Comparison of ENCODE assay signal across 24 cellular contexts in genomic region chr1:227953022-227953412, GRCh38. TPM values are rescaled to one million over a fixed set of nuclear protein-coding genes. Genes with fewer than 3 reads are reported as not detected.
A peak's percentile ranks its signal among the peaks of the same experiment; 100 is the strongest.
DNase-seq lines count a peak whose midpoint lies in the region; ATAC-seq, FAIRE-seq and TF ChIP-seq lines count a peak whose summit lies in the region.
"Had no signal": no experiment of that assay in that cellular context is flagged by ENCODE, and none has a peak within 500 bp of the region (broad histone marks: within the 10 kb centered on the region; RNA-seq: fewer than 3 reads in every experiment).

No MANE protein-coding gene starts in this region.

- peaks cover 0 to 28% (median 10%) of the 10 kb centered on the region in 11 experiments; a peak in 14 of 22 replicates for H4K20me1 ChIP-seq in BLaER1 treated with 17β-estradiol and CSF1 and Interleukin-3, amounts not matched to agents 10 nM and 100 nM
- H4K20me1 ChIP-seq in K562 (replicated peaks; ENCODE audit: control insufficient read depth, insufficient read depth, low read length): peaks cover 6% of the 10 kb centered on the region; the same call in 1 of the 2 replicates
- H4K20me1 ChIP-seq in osteoblast (ENCODE audit: insufficient read depth, low read length): no peaks in the 10 kb centered on the region

- 6% methylated on average over 3 of the region's 3 CpGs for WGBS in K562 (ENCODE audit: insufficient coverage, low coverage, missing lambda C conversion rate)
- WGBS in body of pancreas, 2 donors: 69 to 82% methylated on average over 3 of the region's 3 CpGs

- no TSS peak for BruUV-seq in Panc1 (replicated peaks; lab: Mats Ljungman, UMichigan)
- no TSS peak for BruUV-seq in K562 (replicated peaks; lab: Mats Ljungman, UMichigan)

- peaks cover 14 to 23% (median 16%) of the 10 kb centered on the region in 11 experiments for H3K27me3 ChIP-seq in BLaER1 treated with 17β-estradiol and CSF1 and Interleukin-3, amounts not matched to agents 10 nM and 100 nM
- H3K27me3 ChIP-seq in Panc1 (ENCODE audit: control insufficient read depth, insufficient read depth, low read length) (peaks cover 6% of the 10 kb centered on the region; the same call in 1 of the 2 replicates), K562 (ENCODE audit: control insufficient read depth in 2 of 2, insufficient read depth in 2 of 2, low read length in 2 of 2) (peaks cover 16 to 51% of the 10 kb centered on the region in 2 experiments), osteoblast (ENCODE audit: insufficient read depth, low read length) (peaks cover 39% of the 10 kb centered on the region), body of pancreas (no peaks in the 10 kb centered on the region)

- H3K4me2 ChIP-seq in BLaER1 treated with 17β-estradiol and CSF1 and Interleukin-3, amounts not matched to agents 10 nM and 100 nM: peak overlapping the region in 10 of 11 experiments; percentile 22 to 90 (median 84); a peak in 20 of 22 replicates
- H3K4me2 ChIP-seq in K562 (ENCODE audit: insufficient read depth, low read length) (no peak overlapping the region), osteoblast (ENCODE audit: insufficient read depth, low read length) (peak overlapping the region; percentile 56)

- ATAC-seq in Panc1 (peak; percentile 36), K562 (no peak), esophagus mucosa (no peak), body of pancreas (no peak)

- peak overlapping the region in 7 of 11 experiments; percentile 4 to 59 (median 24); a peak in 7 of 22 replicates for H3K27ac ChIP-seq in BLaER1 treated with 17β-estradiol and CSF1 and Interleukin-3, amounts not matched to agents 10 nM and 100 nM
- H3K27ac ChIP-seq in Panc1 (ENCODE audit: low read length): peak overlapping the region; percentile 26; the same call in 1 of the 2 replicates
- no peak overlapping the region for H3K27ac ChIP-seq in K562 (ENCODE audit: extremely low read depth, low read depth, low read length)
- no peak overlapping the region for H3K27ac ChIP-seq in osteoblast (ENCODE audit: low read depth, low read length)
- H3K27ac ChIP-seq in body of pancreas: no peak overlapping the region
- H3K27ac ChIP-seq: RWPE1, SK-N-MC had no signal

- H3K9ac ChIP-seq in BLaER1 treated with 17β-estradiol and CSF1 and Interleukin-3, amounts not matched to agents 10 nM and 100 nM: peak overlapping the region in 7 of 11 experiments; percentile 8 to 63 (median 38); a peak in 7 of 22 replicates
- no peak overlapping the region for H3K9ac ChIP-seq in K562 (ENCODE audit: insufficient read depth in 1 of 2, low read depth in 2 of 2, low read length in 2 of 2)

- peaks cover 10 to 37% (median 34%) of the 10 kb centered on the region in 10 experiments for H3K4me1 ChIP-seq in BLaER1 treated with 17β-estradiol and CSF1 and Interleukin-3, amounts not matched to agents 10 nM and 100 nM
- H3K4me1 ChIP-seq in Panc1 (ENCODE audit: control insufficient read depth, insufficient read depth, low read length): peaks cover 9% of the 10 kb centered on the region
- H3K4me1 ChIP-seq in K562 (replicated peaks in 1 of 2; ENCODE audit: control insufficient read depth in 2 of 2, insufficient read depth in 2 of 2, low read length in 2 of 2): peaks cover 2 to 27% of the 10 kb centered on the region in 2 experiments; a peak in 3 of 5 replicates
- peaks cover 11% of the 10 kb centered on the region for H3K4me1 ChIP-seq in osteoblast (ENCODE audit: insufficient read depth, low read length)
- H3K4me1 ChIP-seq in body of pancreas: peaks cover 6% of the 10 kb centered on the region

- in situ Hi-C loops in Panc1 (cut with HindIII; ENCODE audit: low pct_unique_long_range_greater_than_20kb, low sequenced_read_pairs): no loop called here
- in situ Hi-C loops in K562 (cut with MboI): loop anchor here (5.0 to 10.0 kb wide), 2 partner anchors 491 to 1318 kb away; no protein-coding TSS in a partner anchor

- POLR2A ChIA-PET in Panc1 (lab: Charles Lee): interaction anchor here (0.6 to 1.0 kb wide), 2 partner anchors 13 to 39 kb away, joined by 3 to 4 read pairs; no protein-coding TSS in a partner anchor
- POLR2A ChIA-PET in K562 (lab: Yijun Ruan, JAX): interaction anchor here (0.9 to 1.5 kb wide), 2 partner anchors 9 to 390 kb away, joined by 3 to 4 read pairs; partner anchors contain the start of gene ZNF678

- no peak overlapping the region for H3K4me3 ChIP-seq in BLaER1 treated with 17β-estradiol and CSF1 and Interleukin-3, amounts not matched to agents 10 nM and 100 nM
- H3K4me3 ChIP-seq in Panc1 (ENCODE audit: low read depth in 2 of 2, low read length in 2 of 2) (no peak overlapping the region), K562 (no peak overlapping the region), osteoblast (ENCODE audit: insufficient read depth, low read length) (no peak overlapping the region), body of pancreas (no peak overlapping the region)
- H3K4me3 ChIP-seq: SK-N-MC had no signal

- TF ChIP-seq CTCF in Panc1 (IDR thresholded peaks at IDR 0.05): no peak
- TF ChIP-seq CTCF in K562 (IDR thresholded peaks at IDR 0.05 in 2 of 3, conservative IDR thresholded peaks at IDR 0.05 in 1 of 3; ENCODE audit: insufficient read depth in 2 of 3, low read depth in 1 of 3, low read length in 3 of 3): no peak
- TF ChIP-seq CTCF in osteoblast (IDR thresholded peaks at IDR 0.05; ENCODE audit: extremely low read depth, low read depth, low read length): no peak
- no peak for TF ChIP-seq CTCF in body of pancreas (IDR thresholded peaks at IDR 0.05)

- H3K79me2 ChIP-seq in K562 (ENCODE audit: control insufficient read depth, insufficient read depth, low read length) (no peaks in the 10 kb centered on the region), osteoblast (ENCODE audit: insufficient read depth, low read length) (no peaks in the 10 kb centered on the region)

- CTCF ChIA-PET in Panc1 (lab: Charles Lee): interaction anchor here (0.6 to 1.6 kb wide), 5 partner anchors 43 to 471 kb away, joined by 3 to 8 read pairs (median 5); no protein-coding TSS in a partner anchor
- CTCF ChIA-PET in K562 (lab: Yijun Ruan, JAX; ENCODE audit: low intra/inter-chr PET ratio): interaction anchor here (0.5 to 0.6 kb wide), 2 partner anchors 264 to 470 kb away, joined by 3 to 4 read pairs; no protein-coding TSS in a partner anchor

- intact Hi-C loops in Panc1 (cut with micrococcal nuclease; ENCODE audit: unreplicated experiment): no loop called here
- intact Hi-C loops in K562 (cut with micrococcal nuclease): no loop called here
- intact Hi-C loops in body of pancreas (cut with DNase I): no loop called here

- H2AFZ ChIP-seq in K562 (ENCODE audit: low read depth, low read length) (no peak overlapping the region), osteoblast (ENCODE audit: low read length) (no peak overlapping the region)

- FAIRE-seq in K562 (lab: Jason Lieb, UNC): no peak
- FAIRE-seq: GM12892, GM19239 had no signal

- no peaks in the 10 kb centered on the region for H3K9me1 ChIP-seq in K562 (ENCODE audit: control insufficient read depth, insufficient read depth, low read length)

- DNase-seq in Panc1 (ENCODE audit: low read depth, low spot score): no peak
- DNase-seq in K562 (ENCODE audit: extremely low read depth in 1 of 4, low spot score in 3 of 4): peak in 1 of 4 experiments; percentile 8
- peak; percentile 79 for DNase-seq in osteoblast (ENCODE audit: insufficient read length, low spot score, missing footprints)
- DNase-seq in HUDEP-2 (lab: John Stamatoyannopoulos, UW; ENCODE audit: unreplicated experiment in 76 of 76): no peak
- DNase-seq in body of pancreas: no peak
- DNase-seq: DMS153, DND-41, KG1, MM.1S, NCI-H1694, NCI-H2029 treated with DMSO at 0.1 percent for 48 hours, NCI-H2227 treated with DMSO at 0.1 percent for 48 hours, NCI-H526 treated with DMSO at 0.1 percent for 48 hours, SHP77 had no signal

- H3K36me3 ChIP-seq in BLaER1 treated with 17β-estradiol and CSF1 and Interleukin-3, amounts not matched to agents 10 nM and 100 nM: no peaks in the 10 kb centered on the region
- H3K36me3 ChIP-seq in Panc1 (ENCODE audit: control insufficient read depth, insufficient read depth, low read length) (no peaks in the 10 kb centered on the region), K562 (ENCODE audit: control insufficient read depth, insufficient read depth, low read length) (no peaks in the 10 kb centered on the region), osteoblast (ENCODE audit: insufficient read depth, low read length) (no peaks in the 10 kb centered on the region), body of pancreas (replicated peaks in 1 of 2; ENCODE audit: insufficient read depth in 1 of 2, low read depth in 2 of 2) (no peaks in the 10 kb centered on the region)

- no peak for TF ChIP-seq RAD21 in K562 (CRISPR knock-in tag; conservative IDR thresholded peaks at IDR 0.05 in 1 of 2, IDR thresholded peaks at IDR 0.05 in 1 of 2)

- TF ChIP-seq POLR2A in K562 (conservative IDR thresholded peaks at IDR 0.05) (no peak), body of pancreas (IDR thresholded peaks at IDR 0.05) (no peak)

- TF ChIP-seq EP300 in K562 (IDR thresholded peaks at IDR 0.05; ENCODE audit: low read length): no peak

- H3K9me3 ChIP-seq in BLaER1 treated with 17β-estradiol and CSF1 and Interleukin-3, amounts not matched to agents 10 nM and 100 nM (replicated peaks in 1 of 11): peaks cover 6 to 26% (median 14%) of the 10 kb centered on the region in 11 experiments; a peak in 14 of 22 replicates
- H3K9me3 ChIP-seq in Panc1 (ENCODE audit: control insufficient read depth, insufficient read depth, low read depth, low read length): no peaks in the 10 kb centered on the region
- no peaks in the 10 kb centered on the region for H3K9me3 ChIP-seq in K562 (replicated peaks; ENCODE audit: control insufficient read depth, insufficient read depth, low read depth, low read length)
- peaks cover 2% of the 10 kb centered on the region for H3K9me3 ChIP-seq in osteoblast (ENCODE audit: low read depth, low read length)
- no peaks in the 10 kb centered on the region for H3K9me3 ChIP-seq in body of pancreas

RNA-seq across cellular contexts. Expression of gene WNT9A, which starts 5.3 kb away (rescaled TPM):
- total RNA-seq in Panc1 (2021; ENCODE audit: unreplicated experiment) (26.5 TPM), K562 (2014; rRNA removed) (0.04 TPM in 1 of 2 replicates, not detected in the other), K562 (2014; rRNA removed; fragmentation: Illumina TruSeq; extraction: Trizol) (0.04 TPM in 1 of 2 replicates, not detected in the other), K562 (2015; rRNA removed; fragmentation: Illumina TruSeq; extraction: Trizol) (not detected in 2 replicates), K562 (2021) (0.04 and 0.16 TPM in 2 replicates), osteoblast (0.36 and 0.88 TPM in 2 replicates), esophagus mucosa (3.1 TPM), body of pancreas (1 to 10 TPM in 1 of 2 donors, under 1 TPM in 1; 0.66 to 2.1 TPM)
- polyA plus RNA-seq in Panc1 (2012; ENCODE audit: insufficient read length): 46.9 TPM
- 0.44 and 0.51 TPM in 2 replicates for total RNA-seq in K562 (2011; cell fraction: chromatin; rRNA removed; ENCODE audit: low replicate concordance)
- 0.26 and 0.67 TPM in 2 replicates for total RNA-seq in K562 (2011; cell fraction: nucleolus; rRNA removed)
- total RNA-seq in K562 (2011; cell fraction: nucleoplasm; rRNA removed): 0.37 and 0.61 TPM in 2 replicates
- polyA plus RNA-seq in K562 (2011; rRNA removed) (0.10 and 0.12 TPM in 2 replicates), K562 (2014; fragmentation: Illumina TruSeq; extraction: Trizol) (0.03 and 0.07 TPM in 2 replicates), K562 (2014; fragmentation: Nextera tagmentation; extraction: Ambion mirVana) (not detected), K562 (2014; rRNA removed) (0.07 and 0.17 TPM in 2 replicates)
- polyA plus RNA-seq in K562 (2011; cell fraction: cytosol; rRNA removed): 0.09 and 0.19 TPM in 2 replicates
- polyA plus RNA-seq in K562 (2011; cell fraction: nucleus; rRNA removed): 0.30 and 0.39 TPM in 2 replicates
- 0.12 and 0.19 TPM in 2 replicates for polyA plus RNA-seq in K562 (2012)
- polyA minus RNA-seq in K562 (2011; rRNA and poly(A)+ RNA removed): 0.25 and 0.36 TPM in 2 replicates
- 0.46 TPM in 1 of 2 replicates, not detected in the other for polyA minus RNA-seq in K562 (2011; cell fraction: cytosol; rRNA and poly(A)+ RNA removed)
- 0.11 and 0.13 TPM in 2 replicates for polyA minus RNA-seq in K562 (2011; cell fraction: nucleus; rRNA and poly(A)+ RNA removed)
- total RNA-seq: B cell, HT-29 had no signal

RNA-seq across cellular contexts. Expression of gene WNT3A, which starts 53.8 kb away (rescaled TPM):
- total RNA-seq in Panc1 (2021; ENCODE audit: unreplicated experiment) (not detected), K562 (2014; rRNA removed) (not detected in 2 replicates), K562 (2014; rRNA removed; fragmentation: Illumina TruSeq; extraction: Trizol) (not detected in 2 replicates), K562 (2015; rRNA removed; fragmentation: Illumina TruSeq; extraction: Trizol) (not detected in 2 replicates), K562 (2021) (not detected in 2 replicates), osteoblast (not detected in 2 replicates), esophagus mucosa (0.44 TPM), body of pancreas (not detected)
- not detected for polyA plus RNA-seq in Panc1 (2012; ENCODE audit: insufficient read length)
- not detected in 2 replicates for total RNA-seq in K562 (2011; cell fraction: chromatin; rRNA removed; ENCODE audit: low replicate concordance)
- not detected in 2 replicates for total RNA-seq in K562 (2011; cell fraction: nucleolus; rRNA removed)
- total RNA-seq in K562 (2011; cell fraction: nucleoplasm; rRNA removed): not detected in 2 replicates
- polyA plus RNA-seq in K562 (2011; rRNA removed) (not detected in 2 replicates), K562 (2014; fragmentation: Illumina TruSeq; extraction: Trizol) (not detected in 2 replicates), K562 (2014; fragmentation: Nextera tagmentation; extraction: Ambion mirVana) (not detected), K562 (2014; rRNA removed) (not detected in 2 replicates)
- polyA plus RNA-seq in K562 (2011; cell fraction: cytosol; rRNA removed): not detected in 2 replicates
- not detected in 2 replicates for polyA plus RNA-seq in K562 (2011; cell fraction: nucleus; rRNA removed)
- not detected in 2 replicates for polyA plus RNA-seq in K562 (2012)
- not detected in 2 replicates for polyA minus RNA-seq in K562 (2011; rRNA and poly(A)+ RNA removed)
- polyA minus RNA-seq in K562 (2011; cell fraction: cytosol; rRNA and poly(A)+ RNA removed): not detected in 2 replicates
- polyA minus RNA-seq in K562 (2011; cell fraction: nucleus; rRNA and poly(A)+ RNA removed): not detected in 2 replicates
- total RNA-seq: B cell, H4, HT-29, NCI-H460 had no signal

Comparison
In these comparisons a context has a peak if more than half of its experiments do, and no peak if none do; other contexts are left out.
1. H3K27ac ChIP-seq: peak in BLaER1 treated with 17β-estradiol and CSF1 and Interleukin-3, amounts not matched to agents 10 nM and 100 nM (7 of 11) and Panc1 (single experiment); none in K562 (single experiment), osteoblast (single experiment) and body of pancreas (0 of 4).
2. H3K9ac ChIP-seq: peak in BLaER1 treated with 17β-estradiol and CSF1 and Interleukin-3, amounts not matched to agents 10 nM and 100 nM (7 of 11); none in K562 (0 of 2).